Comparison of ENCODE assay signal across 25 cellular contexts in the genomic region with DNA sequence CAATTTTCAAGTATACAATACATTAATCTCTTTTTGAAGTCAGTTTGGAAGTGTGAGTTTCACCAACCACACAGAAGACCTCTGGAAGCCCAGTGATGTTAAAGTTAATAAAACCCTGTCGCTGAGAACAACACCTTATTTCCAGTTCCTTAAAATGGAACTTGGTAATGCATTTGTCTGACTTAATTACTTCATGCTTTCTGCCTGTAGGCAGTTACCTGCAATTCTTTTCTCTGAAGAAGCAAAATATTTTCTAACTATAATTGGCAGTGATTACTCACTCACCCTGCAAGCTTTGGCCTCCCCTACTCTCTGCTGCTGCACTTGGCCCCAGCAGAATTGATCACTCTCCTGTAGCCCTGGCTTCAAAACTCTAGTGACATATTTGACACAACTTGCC.
"Had no signal": no experiment of that assay in that cellular context is flagged by ENCODE, and none has a peak within 500 bp of the region (broad histone marks: within the 10 kb centered on the region; RNA-seq: fewer than 3 reads in every experiment).

No MANE protein-coding gene starts in this region.

- DNase-seq: naive thymus-derived CD8-positive, alpha-beta T cell; nephron progenitor cell; nucleus accumbens; pancreas; right cardiac atrium; right lobe of liver; sigmoid colon; small intestine; stimulated activated CD4-positive, alpha-beta T cell treated with anti-CD3 and anti-CD28 coated beads, Interleukin-15, amount 100 ng/mL, for 24 hours; stimulated activated CD4-positive, alpha-beta T cell treated with anti-CD3 and anti-CD28 coated beads, Interleukin-2, amount 100 ng/mL, for 24 hours; stimulated activated CD4-positive, alpha-beta T cell treated with anti-CD3 and anti-CD28 coated beads, Interleukin-2, amount 100 ng/mL, for 48 hours; stimulated activated CD4-positive, alpha-beta T cell treated with anti-CD3 and anti-CD28 coated beads, Interleukin-4, amount 100 ng/mL, for 24 hours; stimulated activated naive B cell treated with anti-CD40 and anti-IgM and Interleukin-4, amounts not matched to agents 10 μg/mL and 1 μg/mL and 100 μg/mL, for 72 hours; stimulated activated naive CD4-positive, alpha-beta T cell treated with Interleukin-2 at 50 U/mL for 16 hours; stomach; thyroid gland; upper lobe of left lung had no signal

- H3K36me3 ChIP-seq: neutrophil, pancreas, prostate gland, right lobe of liver, sigmoid colon, stomach, thoracic aorta, thyroid gland, tibial nerve, upper lobe of left lung, vagina had no signal

- H3K9me3 ChIP-seq: neutrophil, pancreas, prostate gland, right lobe of liver, sigmoid colon, stomach, thoracic aorta, thyroid gland, tibial nerve, upper lobe of left lung, vagina had no signal

- H3K27ac ChIP-seq: neutrophil, pancreas, prostate gland, right lobe of liver, sigmoid colon, stomach, thoracic aorta, thyroid gland, tibial nerve, upper lobe of left lung, vagina had no signal

- FAIRE-seq: urothelium cell line had no signal

- H3K4me1 ChIP-seq: pancreas, prostate gland, right lobe of liver, sigmoid colon, stomach, tibial nerve, upper lobe of left lung, vagina had no signal

- H3K27me3 ChIP-seq: neutrophil, pancreas, right lobe of liver, sigmoid colon, stomach, thyroid gland, tibial nerve, upper lobe of left lung, vagina had no signal

- ATAC-seq: naive thymus-derived CD8-positive, alpha-beta T cell; natural killer cell treated with Interleukin-12 subunit alpha and Interleukin-12 subunit beta and Interleukin-15 and Interleukin-18, amount 100 ng/mL, for 72 hours; pancreas; right cardiac atrium; right lobe of liver; stimulated activated effector memory CD8-positive, alpha-beta T cell treated with anti-CD3 and anti-CD28 coated beads, Interleukin-12 subunit alpha, Interleukin-12 subunit beta, amount 100 ng/mL, for 72 hours; stimulated activated naive B cell treated with anti-CD40 and anti-IgM and Interleukin-4, amounts not matched to agents 10 μg/mL and 1 μg/mL and 100 μg/mL, for 72 hours had no signal

- H3K4me3 ChIP-seq: pancreas, prostate gland, right lobe of liver, sigmoid colon, stomach, thoracic aorta, thyroid gland, tibial nerve, upper lobe of left lung, vagina had no signal
